ENCODE assay signal across 13 cellular contexts in the genomic region with DNA sequence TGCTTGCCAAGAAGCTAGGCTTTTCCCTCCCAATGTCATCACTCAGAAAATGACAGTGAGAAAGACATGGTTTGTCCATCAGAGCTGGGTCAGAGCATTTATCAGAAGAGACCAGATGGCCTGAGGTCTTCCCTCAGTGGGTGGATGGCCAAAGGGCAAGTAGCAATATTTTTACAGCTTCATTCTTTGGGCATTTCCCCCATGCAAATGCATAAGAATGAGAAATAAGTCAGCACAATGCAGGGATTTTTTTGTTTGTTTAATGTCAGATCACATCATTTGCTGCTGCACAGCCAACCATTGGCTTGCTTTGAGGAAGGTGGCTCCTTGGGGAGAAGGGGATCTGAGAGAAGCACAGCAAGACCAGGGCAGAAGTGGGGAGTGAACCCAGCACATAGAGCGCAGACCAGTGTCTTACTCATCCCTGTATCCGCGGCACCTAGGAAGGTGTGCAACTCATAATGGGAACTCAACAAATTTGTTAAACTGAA.
DNase-seq lines count a peak whose midpoint lies in the region; ATAC-seq and TF ChIP-seq lines count a peak whose summit lies in the region.
"Had no signal": no experiment of that assay in that cellular context is flagged by ENCODE, and none has a peak within 500 bp of the region (broad histone marks: within the 10 kb centered on the region; RNA-seq: fewer than 3 reads in every experiment).

No MANE protein-coding gene starts in this region.

- no peaks in the 10 kb centered on the region for H3K36me3 ChIP-seq in esophagus squamous epithelium
- H3K36me3 ChIP-seq: neural progenitor cell had no signal

- no peak for TF ChIP-seq POLR2A in esophagus squamous epithelium (IDR thresholded peaks at IDR 0.05)

- no peaks in the 10 kb centered on the region for H3K9me3 ChIP-seq in esophagus squamous epithelium

- peak overlapping the region; percentile 15 for H3K27ac Mint-ChIP-seq in stimulated activated memory B cell treated with anti-CD40 and anti-IgM and Interleukin-4, amounts not matched to agents 10 μg/mL and 1 μg/mL and 100 μg/mL, for 72 hours
- H3K27ac Mint-ChIP-seq: CD8-positive, alpha-beta T cell; neural progenitor cell had no signal

- H3K27me3 ChIP-seq in esophagus squamous epithelium = no peaks in the 10 kb centered on the region

- H3K4me3 Mint-ChIP-seq in stimulated activated memory B cell treated with anti-CD40 and anti-IgM and Interleukin-4, amounts not matched to agents 10 μg/mL and 1 μg/mL and 100 μg/mL, for 72 hours = peak overlapping the region; percentile 16
- H3K4me3 Mint-ChIP-seq: brain; CD8-positive, alpha-beta T cell; neural progenitor cell had no signal

- H3K4me1 ChIP-seq in esophagus squamous epithelium = peaks cover 10 to 45% (median 16%) of the 10 kb centered on the region in 3 donors

- peaks cover 10% of the 10 kb centered on the region for H3K4me1 Mint-ChIP-seq in stimulated activated memory B cell treated with anti-CD40 and anti-IgM and Interleukin-4, amounts not matched to agents 10 μg/mL and 1 μg/mL and 100 μg/mL, for 72 hours

- H3K27ac ChIP-seq in esophagus squamous epithelium = no peak overlapping the region
- H3K27ac ChIP-seq: neural progenitor cell had no signal

- H3K9me3 Mint-ChIP-seq in stimulated activated memory B cell treated with anti-CD40 and anti-IgM and Interleukin-4, amounts not matched to agents 10 μg/mL and 1 μg/mL and 100 μg/mL, for 72 hours = peaks cover 6% of the 10 kb centered on the region
- H3K9me3 Mint-ChIP-seq: CD8-positive, alpha-beta T cell had no signal

- 49 to 79% methylated on average over 2 to 3 of the region's 3 CpGs for WGBS in esophagus squamous epithelium, 2 donors

- H3K36me3 Mint-ChIP-seq in stimulated activated memory B cell treated with anti-CD40 and anti-IgM and Interleukin-4, amounts not matched to agents 10 μg/mL and 1 μg/mL and 100 μg/mL, for 72 hours = peaks cover 26% of the 10 kb centered on the region
- H3K36me3 Mint-ChIP-seq: brain had no signal

- ATAC-seq in GM18909 (IDR thresholded peaks at IDR 0.05; ENCODE audit: poor library complexity, unreplicated experiment) (peak; percentile 63), GM21723 (IDR thresholded peaks at IDR 0.05; ENCODE audit: unreplicated experiment) (peak; percentile 47), HG03139 (IDR thresholded peaks at IDR 0.05; ENCODE audit: unreplicated experiment) (peak; percentile 68)
- peak; percentile 93 for ATAC-seq in stimulated activated memory B cell treated with anti-CD40 and anti-IgM and Interleukin-4, amounts not matched to agents 10 μg/mL and 1 μg/mL and 100 μg/mL, for 72 hours
- ATAC-seq: CD8-positive, alpha-beta T cell had no signal

- H3K4me3 ChIP-seq in esophagus squamous epithelium = no peak overlapping the region
- H3K4me3 ChIP-seq: neural progenitor cell had no signal

- no peak for DNase-seq in NK-92 (lab: John Stamatoyannopoulos, UW; ENCODE audit: unreplicated experiment)
- DNase-seq in esophagus squamous epithelium (lab: John Stamatoyannopoulos, UW) = no peak
- DNase-seq in NOMO-1 treated with dmso at 0.1 percent for 144 hours (lab: John Stamatoyannopoulos, UW; ENCODE audit: unreplicated experiment) = no peak
- DNase-seq: activated T-cell treated with anti-CD3 and anti-CD28 coated beads, Interleukin-2, amount 50 U/mL, for 48 hours; CD8-positive, alpha-beta T cell; NCI-H446; Right ventricle myocardium superior had no signal

- intact Hi-C loops in esophagus squamous epithelium (cut with DNase I) = no loop called here

- TF ChIP-seq CTCF in esophagus squamous epithelium (IDR thresholded peaks at IDR 0.05) = no peak

- no peaks in the 10 kb centered on the region for H3K27me3 Mint-ChIP-seq in stimulated activated memory B cell treated with anti-CD40 and anti-IgM and Interleukin-4, amounts not matched to agents 10 μg/mL and 1 μg/mL and 100 μg/mL, for 72 hours
